34 cellular contexts compared by ENCODE assay signal in the genomic region with DNA sequence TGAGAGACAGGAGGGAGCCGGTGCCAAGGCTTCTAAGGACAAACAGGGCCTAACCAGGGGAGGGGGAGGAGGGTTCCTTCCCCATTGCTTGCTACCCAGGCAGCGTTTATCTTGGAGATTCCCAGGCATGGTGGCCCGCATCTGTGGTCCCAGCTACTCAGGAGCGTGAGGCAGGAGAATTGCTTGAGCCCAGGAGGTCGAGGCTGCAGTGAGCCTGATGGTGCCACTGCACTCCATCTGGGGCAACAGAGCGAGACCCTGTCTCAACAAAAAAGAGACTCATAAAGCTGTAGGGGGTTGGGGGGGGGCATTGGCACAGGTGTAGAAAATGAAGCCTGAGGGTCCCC. TPM values are rescaled to one million over a fixed set of nuclear protein-coding genes. Genes with fewer than 3 reads are reported as not detected.
"Had no signal": no experiment of that assay in that cellular context is flagged by ENCODE, and none has a peak within 500 bp of the region (broad histone marks: within the 10 kb centered on the region; RNA-seq: fewer than 3 reads in every experiment).

No MANE protein-coding gene starts in this region.

- H3K9me3 Mint-ChIP-seq: activated CD4-positive, alpha-beta memory T cell treated with anti-CD3 and anti-CD28 coated beads for 36 hours; activated naive CD4-positive, alpha-beta T cell treated with anti-CD3 and anti-CD28 coated beads for 36 hours; activated naive CD8-positive, alpha-beta T cell treated with anti-CD3 and anti-CD28 coated beads, Interleukin-2, amount 50 U/mL, for 24 hours; activated T-cell treated with anti-CD3 and anti-CD28 coated beads, Interleukin-2, amount 50 U/mL, for 4 hours; activated T-helper 1 cell treated with anti-CD3 and anti-CD28 coated beads, Interleukin-12 subunit alpha, Interleukin-12 subunit beta, Interleukin-2, Interleukin-4 antibody, amounts not matched to agents 30 ng/mL and 10 ng/mL and 1 ng/mL, durations not matched to agents 14 hours and 24 hours and 36 hours had no signal

- H3K4me3 Mint-ChIP-seq: activated B cell treated with CpG ODN at 0.5 μM for 24 hours; activated CD4-positive, alpha-beta memory T cell treated with anti-CD3 and anti-CD28 coated beads for 36 hours; activated naive CD4-positive, alpha-beta T cell treated with anti-CD3 and anti-CD28 coated beads for 36 hours; activated naive CD8-positive, alpha-beta T cell; activated naive CD8-positive, alpha-beta T cell treated with anti-CD3 and anti-CD28 coated beads, Interleukin-2, amount 50 U/mL, for 24 hours; activated T-cell treated with anti-CD3 and anti-CD28 coated beads, Interleukin-2, amount 50 U/mL, for 4 hours; activated T-helper 1 cell treated with anti-CD3 and anti-CD28 coated beads, Interleukin-12 subunit alpha, Interleukin-12 subunit beta, Interleukin-2, Interleukin-4 antibody, amounts not matched to agents 30 ng/mL and 10 ng/mL and 1 ng/mL, durations not matched to agents 14 hours and 24 hours and 36 hours had no signal

- ATAC-seq: activated naive CD8-positive, alpha-beta T cell treated with anti-CD3 and anti-CD28 coated beads, Interleukin-2, amount 50 U/mL, for 24 hours; PC-3 had no signal

- H3K36me3 Mint-ChIP-seq: activated naive CD8-positive, alpha-beta T cell had no signal

- H3K4me1 Mint-ChIP-seq: activated B cell treated with CpG ODN at 0.5 μM for 24 hours; activated naive CD8-positive, alpha-beta T cell treated with anti-CD3 and anti-CD28 coated beads, Interleukin-2, amount 50 U/mL, for 24 hours had no signal

- DNase-seq: activated B cell treated with CpG ODN at 0.5 μM for 24 hours; activated CD4-positive, alpha-beta memory T cell treated with anti-CD3 and anti-CD28 coated beads for 36 hours; activated CD4-positive, alpha-beta T cell treated with anti-CD3 and anti-CD28 coated beads for 4 hours; activated CD4-positive, alpha-beta T cell treated with anti-CD3 and anti-CD28 coated beads, Interleukin-2, amount 50 U/mL, for 1 hour; activated CD4-positive, CD25-positive, alpha-beta regulatory T cell treated with anti-CD3 and anti-CD28 coated beads, Interleukin-2, amount 50 U/mL, for 72 hours; activated CD8-positive, alpha-beta memory T cell treated with anti-CD3 and anti-CD28 coated beads, Interleukin-2, amount 50 U/mL, for 4 hours; activated gamma-delta T cell treated with Interleukin-2 at 50 U/mL for 16 hours; activated naive CD4-positive, alpha-beta T cell treated with anti-CD3 and anti-CD28 coated beads for 36 hours; activated naive CD8-positive, alpha-beta T cell treated with anti-CD3 and anti-CD28 coated beads, Interleukin-2, amount 50 U/mL, for 24 hours; activated T-cell treated with anti-CD3 and anti-CD28 coated beads for 4 hours; activated T-cell treated with anti-CD3 and anti-CD28 coated beads, Interleukin-2, amount 50 U/mL, for 4 hours; anterior cingulate cortex; brain microvascular endothelial cell; central memory CD4-positive, alpha-beta T cell; NCI-H1105; NCI-H1417 treated with DMSO at 0.1 percent for 48 hours; NCI-H187 treated with DMSO at 0.1 percent for 48 hours; NCI-H2081 treated with DMSO at 0.1 percent for 48 hours; NCI-H226; NCI-H446 treated with DMSO at 0.1 percent for 48 hours; NCI-H524 treated with DMSO at 0.1 percent for 48 hours; NCI-H748 treated with DMSO at 0.1 percent for 48 hours; NK-92 treated with Interleukin-12 subunit alpha and Interleukin-12 subunit beta, amount 100 ng/mL, for 24 hours; PC-3; Right ventricle myocardium superior; SW 1271; T-helper 1 cell; T-helper 2 cell; T-helper 9 cell had no signal

- H3K27me3 ChIP-seq: brain microvascular endothelial cell had no signal

- H3K27ac ChIP-seq: brain microvascular endothelial cell, VCaP had no signal

- H3K27ac Mint-ChIP-seq: activated B cell treated with CpG ODN at 0.5 μM for 24 hours; activated CD4-positive, alpha-beta memory T cell treated with anti-CD3 and anti-CD28 coated beads for 36 hours; activated naive CD8-positive, alpha-beta T cell; activated naive CD8-positive, alpha-beta T cell treated with anti-CD3 and anti-CD28 coated beads, Interleukin-2, amount 50 U/mL, for 24 hours; activated T-helper 1 cell treated with anti-CD3 and anti-CD28 coated beads, Interleukin-12 subunit alpha, Interleukin-12 subunit beta, Interleukin-2, Interleukin-4 antibody, amounts not matched to agents 30 ng/mL and 10 ng/mL and 1 ng/mL, durations not matched to agents 14 hours and 24 hours and 36 hours had no signal

- H3K27me3 Mint-ChIP-seq: activated B cell treated with CpG ODN at 0.5 μM for 24 hours; activated CD4-positive, alpha-beta memory T cell treated with anti-CD3 and anti-CD28 coated beads for 36 hours; activated naive CD8-positive, alpha-beta T cell; activated naive CD8-positive, alpha-beta T cell treated with anti-CD3 and anti-CD28 coated beads, Interleukin-2, amount 50 U/mL, for 24 hours had no signal

- FAIRE-seq: RCC 7860 had no signal

RNA-seq across cellular contexts. Expression of a gene that starts 55.9 kb away (rescaled TPM):
- total RNA-seq: activated B cell treated with CpG ODN at 0.5 μM for 24 hours; activated CD4-positive, alpha-beta memory T cell treated with anti-CD3 and anti-CD28 coated beads for 36 hours; activated naive CD4-positive, alpha-beta T cell treated with anti-CD3 and anti-CD28 coated beads for 36 hours; activated T-cell treated with anti-CD3 and anti-CD28 coated beads, Interleukin-2, amount 50 U/mL, for 4 hours; activated T-helper 1 cell treated with anti-CD3 and anti-CD28 coated beads, Interleukin-12 subunit alpha, Interleukin-12 subunit beta, Interleukin-2, Interleukin-4 antibody, amounts not matched to agents 30 ng/mL and 10 ng/mL and 1 ng/mL, durations not matched to agents 14 hours and 24 hours and 36 hours; MCF 10A; PC-3; Right ventricle myocardium superior had no signal
